In the genomic region with DNA sequence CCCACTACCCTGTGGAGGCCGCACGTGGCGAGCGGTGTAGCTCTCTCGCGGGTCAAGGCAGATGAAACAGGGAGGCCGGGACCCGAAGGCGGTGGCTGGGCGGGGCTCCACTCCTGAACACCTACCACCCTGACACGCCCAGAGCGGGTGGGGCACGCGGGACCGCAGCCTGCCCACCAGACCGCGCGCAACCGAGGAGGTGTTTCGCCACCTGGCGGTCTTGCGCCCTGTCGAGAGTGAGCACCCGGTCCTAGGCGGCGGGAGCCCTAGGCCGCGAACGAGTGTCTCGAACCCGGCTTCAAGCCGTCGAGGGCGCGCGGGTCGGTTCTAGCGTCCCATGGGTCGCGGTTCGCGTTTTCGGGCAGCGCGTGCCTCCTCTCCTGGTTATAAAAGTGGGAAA, we compare ENCODE assay signal across 20 cellular contexts.
"Had no signal": no experiment of that assay in that cellular context is flagged by ENCODE, and none has a peak within 500 bp of the region (broad histone marks: within the 10 kb centered on the region; RNA-seq: fewer than 3 reads in every experiment).

No MANE protein-coding gene starts in this region.

- ATAC-seq: body of pancreas; effector memory CD8-positive, alpha-beta T cell; SK-N-SH treated with all-trans-retinoic acid at 6 μM for 48 hours; stimulated activated memory B cell treated with anti-CD40 and anti-IgM and Interleukin-4, amounts not matched to agents 10 μg/mL and 1 μg/mL and 100 μg/mL, for 72 hours had no signal

- H3K4me1 ChIP-seq: parathyroid adenoma had no signal

- H3K4me3 Mint-ChIP-seq: dendritic cell treated with granulocyte-macrophage colony-stimulating factor and Interleukin-4, amounts not matched to agents 40 ng/mL and 50 ng/mL, for 4 days; stimulated activated memory B cell treated with anti-CD40 and anti-IgM and Interleukin-4, amounts not matched to agents 10 μg/mL and 1 μg/mL and 100 μg/mL, for 72 hours had no signal

- H3K9me3 ChIP-seq: body of pancreas, tibial nerve had no signal

- H3K27ac Mint-ChIP-seq: dendritic cell treated with granulocyte-macrophage colony-stimulating factor and Interleukin-4, amounts not matched to agents 40 ng/mL and 50 ng/mL, for 4 days; effector memory CD8-positive, alpha-beta T cell; immature natural killer cell; nephron; stimulated activated memory B cell treated with anti-CD40 and anti-IgM and Interleukin-4, amounts not matched to agents 10 μg/mL and 1 μg/mL and 100 μg/mL, for 72 hours had no signal

- H3K27me3 Mint-ChIP-seq: effector memory CD8-positive, alpha-beta T cell; stimulated activated memory B cell treated with anti-CD40 and anti-IgM and Interleukin-4, amounts not matched to agents 10 μg/mL and 1 μg/mL and 100 μg/mL, for 72 hours had no signal

- FAIRE-seq: small intestine, TTC549 had no signal

- H3K9me3 Mint-ChIP-seq: dendritic cell treated with granulocyte-macrophage colony-stimulating factor and Interleukin-4, amounts not matched to agents 40 ng/mL and 50 ng/mL, for 4 days; effector memory CD8-positive, alpha-beta T cell; immature natural killer cell; nephron; stimulated activated memory B cell treated with anti-CD40 and anti-IgM and Interleukin-4, amounts not matched to agents 10 μg/mL and 1 μg/mL and 100 μg/mL, for 72 hours had no signal

- H3K27me3 ChIP-seq: body of pancreas had no signal

- H3K4me3 ChIP-seq: body of pancreas, tibial nerve had no signal

- H3K27ac ChIP-seq: body of pancreas, parathyroid adenoma, tibial nerve had no signal

- DNase-seq: activated CD4-positive, alpha-beta T cell treated with anti-CD3 and anti-CD28 coated beads, Interleukin-2, amount 50 U/mL, for 4 hours; activated CD4-positive, CD25-positive, alpha-beta regulatory T cell; activated CD8-positive, alpha-beta memory T cell treated with anti-CD3 and anti-CD28 coated beads, Interleukin-2, amount 50 U/mL, for 4 hours; activated naive CD4-positive, alpha-beta T cell treated with Interleukin-2 at 50 U/mL for 16 hours; amniotic stem cell; body of pancreas; central memory CD4-positive, alpha-beta T cell; effector memory CD8-positive, alpha-beta T cell; immature natural killer cell; mammary epithelial cell; small intestine; stimulated activated CD4-positive, alpha-beta T cell treated with anti-CD3 and anti-CD28 coated beads, Interleukin-1b, Interleukin-23, amount 100 ng/mL, for 48 hours; T-helper 2 cell had no signal
